Comparison of ENCODE assay signal across 8 cellular contexts in the genomic region with DNA sequence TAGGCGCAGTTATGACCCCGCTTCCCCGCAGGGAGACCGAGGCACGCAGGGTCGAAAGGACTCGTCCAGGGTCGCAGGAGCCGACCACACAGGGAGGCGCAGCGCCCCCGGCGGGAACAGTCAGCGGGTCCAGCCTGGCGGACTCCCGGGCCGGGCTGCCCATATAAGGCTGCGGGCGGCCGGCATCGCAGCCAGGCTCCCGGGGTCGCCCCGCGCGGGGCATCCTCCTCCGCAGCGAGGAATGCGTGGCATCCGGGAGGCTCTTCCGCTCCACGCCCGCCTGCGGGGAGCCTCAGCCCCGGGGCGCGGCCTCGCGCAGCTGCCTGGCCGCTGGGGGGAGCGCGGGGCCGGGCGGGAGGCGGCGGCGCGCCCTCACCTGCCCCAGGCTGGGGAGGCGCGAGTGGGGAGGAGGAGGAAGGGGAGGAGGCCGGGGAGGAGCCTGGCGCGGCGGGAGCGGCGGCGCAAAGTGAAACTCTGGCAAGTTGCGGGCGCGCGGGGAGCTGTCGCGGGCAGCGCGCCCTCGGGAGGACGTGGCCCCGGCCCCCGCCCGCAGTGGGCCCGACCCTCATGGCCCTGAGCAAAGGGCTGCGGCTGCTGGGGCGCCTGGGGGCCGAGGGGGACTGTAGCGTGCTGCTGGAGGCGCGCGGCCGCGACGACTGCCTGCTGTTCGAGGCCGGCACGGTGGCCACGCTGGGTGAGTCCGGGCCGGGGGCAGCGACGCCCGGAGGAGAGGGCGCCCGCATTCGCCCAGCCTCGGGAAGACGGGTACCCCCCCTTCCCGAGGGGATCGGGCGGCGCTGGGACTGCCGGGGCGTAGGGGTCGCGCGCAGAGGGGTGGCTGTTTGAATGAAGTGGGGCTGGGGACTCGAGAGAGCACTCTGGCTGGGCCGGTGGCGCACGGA. TPM values are rescaled to one million over a fixed set of nuclear protein-coding genes. Genes with fewer than 3 reads are reported as not detected.
DNase-seq lines count a peak whose midpoint lies in the region; ATAC-seq and TF ChIP-seq lines count a peak whose summit lies in the region.

A gene with protein sequence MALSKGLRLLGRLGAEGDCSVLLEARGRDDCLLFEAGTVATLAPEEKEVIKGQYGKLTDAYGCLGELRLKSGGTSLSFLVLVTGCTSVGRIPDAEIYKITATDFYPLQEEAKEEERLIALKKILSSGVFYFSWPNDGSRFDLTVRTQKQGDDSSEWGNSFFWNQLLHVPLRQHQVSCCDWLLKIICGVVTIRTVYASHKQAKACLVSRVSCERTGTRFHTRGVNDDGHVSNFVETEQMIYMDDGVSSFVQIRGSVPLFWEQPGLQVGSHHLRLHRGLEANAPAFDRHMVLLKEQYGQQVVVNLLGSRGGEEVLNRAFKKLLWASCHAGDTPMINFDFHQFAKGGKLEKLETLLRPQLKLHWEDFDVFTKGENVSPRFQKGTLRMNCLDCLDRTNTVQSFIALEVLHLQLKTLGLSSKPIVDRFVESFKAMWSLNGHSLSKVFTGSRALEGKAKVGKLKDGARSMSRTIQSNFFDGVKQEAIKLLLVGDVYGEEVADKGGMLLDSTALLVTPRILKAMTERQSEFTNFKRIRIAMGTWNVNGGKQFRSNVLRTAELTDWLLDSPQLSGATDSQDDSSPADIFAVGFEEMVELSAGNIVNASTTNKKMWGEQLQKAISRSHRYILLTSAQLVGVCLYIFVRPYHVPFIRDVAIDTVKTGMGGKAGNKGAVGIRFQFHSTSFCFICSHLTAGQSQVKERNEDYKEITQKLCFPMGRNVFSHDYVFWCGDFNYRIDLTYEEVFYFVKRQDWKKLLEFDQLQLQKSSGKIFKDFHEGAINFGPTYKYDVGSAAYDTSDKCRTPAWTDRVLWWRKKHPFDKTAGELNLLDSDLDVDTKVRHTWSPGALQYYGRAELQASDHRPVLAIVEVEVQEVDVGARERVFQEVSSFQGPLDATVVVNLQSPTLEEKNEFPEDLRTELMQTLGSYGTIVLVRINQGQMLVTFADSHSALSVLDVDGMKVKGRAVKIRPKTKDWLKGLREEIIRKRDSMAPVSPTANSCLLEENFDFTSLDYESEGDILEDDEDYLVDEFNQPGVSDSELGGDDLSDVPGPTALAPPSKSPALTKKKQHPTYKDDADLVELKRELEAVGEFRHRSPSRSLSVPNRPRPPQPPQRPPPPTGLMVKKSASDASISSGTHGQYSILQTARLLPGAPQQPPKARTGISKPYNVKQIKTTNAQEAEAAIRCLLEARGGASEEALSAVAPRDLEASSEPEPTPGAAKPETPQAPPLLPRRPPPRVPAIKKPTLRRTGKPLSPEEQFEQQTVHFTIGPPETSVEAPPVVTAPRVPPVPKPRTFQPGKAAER (N-terminal part only) (plus strand): TSS at position 469 of the 902 bp plus-strand sequence. CDS start 99 bp downstream, at position 568.

- peaks cover 21% of the 10 kb centered on the region; the same call in 1 of the 2 replicates for H4K20me1 ChIP-seq in DND-41 (ENCODE audit: insufficient read depth, low read length)

- peak; percentile 36; the same call in 1 of the 2 replicates for TF ChIP-seq RAD21 in Ishikawa (IDR thresholded peaks at IDR 0.05; ENCODE audit: low read depth)

- peaks cover 38% of the 10 kb centered on the region for H3K4me1 ChIP-seq in DND-41 (ENCODE audit: insufficient read depth, low read length)
- peaks cover 0 to 48% (median 12%) of the 10 kb centered on the region in 12 donors for H3K4me1 ChIP-seq in heart left ventricle
- no peaks in the 10 kb centered on the region for H3K4me1 ChIP-seq in urinary bladder (ENCODE audit: insufficient read depth)

- peak within 1 kb of the TSS; percentile 81 to 87 for H3K4me3 ChIP-seq in DND-41 (ENCODE audit: low read depth in 1 of 2, low read length in 2 of 2)
- H3K4me3 ChIP-seq in heart left ventricle = peak within 1 kb of the TSS; percentile 63 to 100 (median 94)
- peak within 1 kb of the TSS; percentile 84 for H3K4me3 ChIP-seq in urinary bladder (ENCODE audit: low read depth, low read length)

- H3K27ac Mint-ChIP-seq in activated naive CD8-positive, alpha-beta T cell treated with anti-CD3 and anti-CD28 coated beads, Interleukin-2, amount 10 ng/mL, durations not matched to agents 7 days and 5 days = peak within 1 kb of the TSS; percentile 81
- peak within 1 kb of the TSS; percentile 80 for H3K27ac Mint-ChIP-seq in progenitor cell of endocrine pancreas

- H3K79me2 ChIP-seq in DND-41 (ENCODE audit: insufficient read depth, low read length) = peaks cover 43% of the 10 kb centered on the region

- TF ChIP-seq EP300 in Ishikawa (IDR thresholded peaks at IDR 0.05; ENCODE audit: borderline replicate concordance) = peak; percentile 43; the same call in 1 of the 2 replicates

- TF ChIP-seq CTCF in DND-41 (IDR thresholded peaks at IDR 0.05; ENCODE audit: borderline replicate concordance, extremely low read depth, low read length, poor library complexity, severe bottlenecking) (peak; percentile 56), heart left ventricle (IDR thresholded peaks at IDR 0.05) (peak in 11 of 12 donors; percentile 8 to 79 (median 54)), progenitor cell of endocrine pancreas (IDR thresholded peaks at IDR 0.05; ENCODE audit: unreplicated experiment) (peak; percentile 70)

- intact Hi-C loops in heart left ventricle (cut with DNase I) = loop anchor here (1.0 to 5.0 kb wide), 9 partner anchors 45 to 91 kb away; no protein-coding TSS in a partner anchor

- H3K4me3 Mint-ChIP-seq in activated naive CD8-positive, alpha-beta T cell treated with anti-CD3 and anti-CD28 coated beads, Interleukin-2, amount 10 ng/mL, durations not matched to agents 7 days and 5 days = peak within 1 kb of the TSS; percentile 91
- peak within 1 kb of the TSS; percentile 81 for H3K4me3 Mint-ChIP-seq in progenitor cell of endocrine pancreas (ENCODE audit: low read depth)

- DNase-seq in DND-41 = peak; percentile 84
- peak; percentile 60 to 74 for DNase-seq in SW 1271 (lab: John Stamatoyannopoulos, UW)
- DNase-seq in activated naive CD8-positive, alpha-beta T cell treated with anti-CD3 and anti-CD28 coated beads, Interleukin-2, amount 10 ng/mL, durations not matched to agents 7 days and 5 days = peak; percentile 91
- DNase-seq in heart left ventricle = peak; percentile 80 to 89 (median 86)
- DNase-seq in progenitor cell of endocrine pancreas (ENCODE audit: low spot score, unreplicated experiment) = peak; percentile 73

- 0 to 1% (median 1%) methylated on average over 21 to 108 of the region's 108 CpGs for WGBS in heart left ventricle, 4 donors
- under 1% methylated on average over 108 of the region's 108 CpGs for WGBS in urinary bladder

- peak in 1 of 2 donors; percentile 54 for TF ChIP-seq POLR2A in heart left ventricle (IDR thresholded peaks at IDR 0.05)

- H3K27me3 Mint-ChIP-seq in activated naive CD8-positive, alpha-beta T cell treated with anti-CD3 and anti-CD28 coated beads, Interleukin-2, amount 10 ng/mL, durations not matched to agents 7 days and 5 days = peaks cover 3% of the 10 kb centered on the region
- H3K27me3 Mint-ChIP-seq in progenitor cell of endocrine pancreas = peaks cover 27% of the 10 kb centered on the region

- peak within 1 kb of the TSS; percentile 86 for H2AFZ ChIP-seq in DND-41 (ENCODE audit: low read depth, low read length)

- H3K36me3 ChIP-seq in DND-41 (ENCODE audit: insufficient read depth, low read length) (no peaks in the 10 kb centered on the region), heart left ventricle (no peaks in the 10 kb centered on the region), urinary bladder (ENCODE audit: insufficient read depth) (no peaks in the 10 kb centered on the region)

- H3K27ac ChIP-seq in DND-41 (ENCODE audit: low read length) = peak within 1 kb of the TSS; percentile 68
- H3K27ac ChIP-seq in heart left ventricle = peak within 1 kb of the TSS in 11 of 12 donors; percentile 63 to 92 (median 78)
- H3K27ac ChIP-seq in urinary bladder (ENCODE audit: low read depth) = peak within 1 kb of the TSS; percentile 70

- H3K4me2 ChIP-seq in DND-41 (ENCODE audit: insufficient read depth, low read length) = peak within 1 kb of the TSS; percentile 88

- H3K36me3 Mint-ChIP-seq in activated naive CD8-positive, alpha-beta T cell treated with anti-CD3 and anti-CD28 coated beads, Interleukin-2, amount 10 ng/mL, durations not matched to agents 7 days and 5 days = peaks cover 3% of the 10 kb centered on the region
- no peaks in the 10 kb centered on the region for H3K36me3 Mint-ChIP-seq in progenitor cell of endocrine pancreas (ENCODE audit: insufficient read depth)

- H3K9me3 ChIP-seq in DND-41 (ENCODE audit: insufficient read depth, low read length, severe bottlenecking) = no peaks in the 10 kb centered on the region
- no peaks in the 10 kb centered on the region for H3K9me3 ChIP-seq in heart left ventricle

- peak within 1 kb of the TSS; percentile 94 for H3K9ac ChIP-seq in DND-41 (ENCODE audit: low read depth, low read length)

- H3K27me3 ChIP-seq in DND-41 (ENCODE audit: insufficient read depth, low read length, poor library complexity) = no peaks in the 10 kb centered on the region
- H3K27me3 ChIP-seq in heart left ventricle = no peaks in the 10 kb centered on the region

- peaks cover 51% of the 10 kb centered on the region for H3K4me1 Mint-ChIP-seq in activated naive CD8-positive, alpha-beta T cell treated with anti-CD3 and anti-CD28 coated beads, Interleukin-2, amount 10 ng/mL, durations not matched to agents 7 days and 5 days
- peaks cover 16% of the 10 kb centered on the region for H3K4me1 Mint-ChIP-seq in progenitor cell of endocrine pancreas (ENCODE audit: low read depth)

- H3K9me3 Mint-ChIP-seq in activated naive CD8-positive, alpha-beta T cell treated with anti-CD3 and anti-CD28 coated beads, Interleukin-2, amount 10 ng/mL, durations not matched to agents 7 days and 5 days = no peaks in the 10 kb centered on the region
- no peaks in the 10 kb centered on the region for H3K9me3 Mint-ChIP-seq in progenitor cell of endocrine pancreas (ENCODE audit: low read depth)

- ATAC-seq in DND-41 (ENCODE audit: insufficient read depth, low read depth) = peak; percentile 84
- peak; percentile 78 for ATAC-seq in GM21717 (IDR thresholded peaks at IDR 0.05; ENCODE audit: unreplicated experiment)
- ATAC-seq in activated naive CD8-positive, alpha-beta T cell treated with anti-CD3 and anti-CD28 coated beads, Interleukin-2, amount 10 ng/mL, durations not matched to agents 7 days and 5 days (ENCODE audit: low read depth) = peak; percentile 91
- ATAC-seq in heart left ventricle = peak; percentile 59 to 92 (median 88)

- POLR2A ChIA-PET in activated naive CD8-positive, alpha-beta T cell treated with anti-CD3 and anti-CD28 coated beads, Interleukin-2, amount 10 ng/mL, durations not matched to agents 7 days and 5 days (lab: Charles Lee) = interaction anchor here (0.7 to 4.7 kb wide), 8 partner anchors 14 to 115 kb away, joined by 3 to 17 read pairs (median 6); no protein-coding TSS in a partner anchor

RNA-seq across cellular contexts. Expression of the gene that starts here (rescaled TPM):
- total RNA-seq in activated naive CD8-positive, alpha-beta T cell treated with anti-CD3 and anti-CD28 coated beads, Interleukin-2, amount 10 ng/mL, durations not matched to agents 7 days and 5 days = 10 to 100 TPM; 26.2 to 32.1 TPM
- total RNA-seq in heart left ventricle (10 to 100 TPM in 8 of 9 donors, 1 to 10 TPM in 1; 7.5 to 27.0 (median 18.2) TPM), progenitor cell of endocrine pancreas (18.9 and 22.2 TPM in 2 replicates), urinary bladder (14.3 TPM)
- polyA plus RNA-seq in heart left ventricle (10 to 100 TPM; 15.0 to 25.8 TPM), urinary bladder (10.7 TPM)

Comparison
In these comparisons a context has a peak if more than half of its experiments do, and no peak if none do; other contexts are left out.
1. Peak in every context shown above with its lines: DNase-seq, ATAC-seq, H3K4me3 ChIP-seq and H3K27ac ChIP-seq.